In the genomic region with DNA sequence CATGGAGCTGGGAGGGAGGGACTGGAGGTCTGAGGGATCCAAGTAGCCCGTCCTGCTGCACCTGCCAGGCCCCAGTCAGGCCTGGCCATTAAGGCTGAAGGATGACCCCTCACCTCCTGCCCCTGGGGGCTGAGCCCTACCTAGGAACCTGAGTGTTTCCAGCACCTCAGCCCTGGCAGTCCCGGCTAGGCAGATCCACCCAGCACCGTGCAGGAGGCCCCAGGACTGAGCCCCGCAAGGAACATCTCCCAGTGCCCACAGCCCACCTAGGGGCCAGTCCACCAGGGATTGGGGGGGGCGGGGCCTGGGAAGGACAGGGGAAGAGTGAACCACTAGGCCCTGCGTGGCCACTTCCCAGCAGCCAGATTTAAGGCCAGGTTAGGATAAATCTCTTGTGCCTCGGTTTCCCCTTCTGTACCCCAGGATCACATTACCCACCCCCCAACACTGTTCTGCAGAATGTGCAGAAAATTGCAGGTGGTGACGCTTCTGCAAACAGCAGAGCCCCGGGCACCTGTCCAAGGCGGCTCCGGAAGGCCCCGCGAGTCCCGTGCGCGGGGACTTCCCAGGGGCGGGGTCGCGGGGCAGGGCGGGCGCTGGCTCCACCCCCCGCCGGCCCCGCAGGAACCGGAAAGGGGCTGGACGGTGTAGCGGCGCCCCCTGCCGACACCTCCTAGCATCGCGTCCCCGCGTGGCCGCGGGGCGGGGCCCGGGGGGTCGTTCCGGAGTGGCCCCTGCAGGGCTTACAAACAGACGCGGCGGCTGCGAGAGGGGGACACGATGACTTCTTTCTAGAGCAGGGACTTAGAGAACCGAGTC, we compare ENCODE assay signal across 1 cellular context.
A peak's percentile ranks its signal among the peaks of the same experiment; 100 is the strongest.
TF ChIP-seq lines count a peak whose summit lies in the region.

No MANE protein-coding gene starts in this region.

TF ChIP-seq in K562, 482 proteins besides CTCF, POLR2A, EP300 and RAD21 (continued from another document):
- no peak for TF ChIP-seq ZNF407 (IDR thresholded peaks at IDR 0.05; ENCODE audit: low read depth)
- peak; percentile 72 for TF ChIP-seq SP1 (CRISPR knock-in tag; IDR thresholded peaks at IDR 0.05)
- TF ChIP-seq ZC3H4 (CRISPR knock-in tag; IDR thresholded peaks at IDR 0.05; ENCODE audit: borderline replicate concordance), result no peak
- no peak for TF ChIP-seq ZNF644 (tag; IDR thresholded peaks at IDR 0.05; ENCODE audit: low read depth)
- no peak for TF ChIP-seq NFRKB (IDR thresholded peaks at IDR 0.05; ENCODE audit: low read depth)
- no peak for TF ChIP-seq SNIP1 (IDR thresholded peaks at IDR 0.05; ENCODE audit: low read depth)
- TF ChIP-seq SMAD4 (CRISPR knock-in tag; conservative IDR thresholded peaks at IDR 0.05), result 0 out of 2 replicates have a peak, but pooled peaks have one; percentile 26
- no peak for TF ChIP-seq TGIF2 (CRISPR knock-in tag; IDR thresholded peaks at IDR 0.05)
- TF ChIP-seq CTBP1 (IDR thresholded peaks at IDR 0.05; ENCODE audit: borderline replicate concordance), result 0 out of 2 replicates have a peak, but pooled peaks have one; percentile 44
- no peak for TF ChIP-seq KAT7 (CRISPR knock-in tag; IDR thresholded peaks at IDR 0.05; ENCODE audit: borderline replicate concordance)
- peak; percentile 68 for TF ChIP-seq CCNT2 (IDR thresholded peaks at IDR 0.05; ENCODE audit: borderline replicate concordance, extremely low read depth, insufficient read length, low read depth, low read length)
- peak; percentile 99 for TF ChIP-seq ZBTB7A (IDR thresholded peaks at IDR 0.05; ENCODE audit: borderline replicate concordance, control insufficient read depth, low read depth, low read length)
- TF ChIP-seq MYNN (IDR thresholded peaks at IDR 0.05), result no peak
- no peak for TF ChIP-seq MYNN (CRISPR knock-in tag; IDR thresholded peaks at IDR 0.05)
- no peak for TF ChIP-seq POLR3G (IDR thresholded peaks at IDR 0.05; ENCODE audit: extremely low read depth, insufficient read length, insufficient replicate concordance)
- TF ChIP-seq RFX7 (CRISPR knock-in tag; IDR thresholded peaks at IDR 0.05), result no peak
- TF ChIP-seq RB1 (IDR thresholded peaks at IDR 0.05; ENCODE audit: low read depth), result peak; percentile 76
- TF ChIP-seq FIP1L1 (IDR thresholded peaks at IDR 0.05; ENCODE audit: low read depth, low read length, poor library complexity, severe bottlenecking), result peak; percentile 18
- no peak for TF ChIP-seq SRSF1 (IDR thresholded peaks at IDR 0.05; ENCODE audit: low read depth, low read length)
- 0 out of 2 replicates have a peak, but pooled peaks have one; percentile 20 for TF ChIP-seq MYC (IDR thresholded peaks at IDR 0.05; ENCODE audit: low read depth, low read length)
- TF ChIP-seq MYC (CRISPR knock-in tag; IDR thresholded peaks at IDR 0.05; ENCODE audit: borderline replicate concordance, low read depth), result no peak
- TF ChIP-seq ATF7 (IDR thresholded peaks at IDR 0.05), result 0 out of 2 replicates have a peak, but pooled peaks have one; percentile 13
- TF ChIP-seq LARP7 (IDR thresholded peaks at IDR 0.05), result no peak
- TF ChIP-seq, protein P1, sequence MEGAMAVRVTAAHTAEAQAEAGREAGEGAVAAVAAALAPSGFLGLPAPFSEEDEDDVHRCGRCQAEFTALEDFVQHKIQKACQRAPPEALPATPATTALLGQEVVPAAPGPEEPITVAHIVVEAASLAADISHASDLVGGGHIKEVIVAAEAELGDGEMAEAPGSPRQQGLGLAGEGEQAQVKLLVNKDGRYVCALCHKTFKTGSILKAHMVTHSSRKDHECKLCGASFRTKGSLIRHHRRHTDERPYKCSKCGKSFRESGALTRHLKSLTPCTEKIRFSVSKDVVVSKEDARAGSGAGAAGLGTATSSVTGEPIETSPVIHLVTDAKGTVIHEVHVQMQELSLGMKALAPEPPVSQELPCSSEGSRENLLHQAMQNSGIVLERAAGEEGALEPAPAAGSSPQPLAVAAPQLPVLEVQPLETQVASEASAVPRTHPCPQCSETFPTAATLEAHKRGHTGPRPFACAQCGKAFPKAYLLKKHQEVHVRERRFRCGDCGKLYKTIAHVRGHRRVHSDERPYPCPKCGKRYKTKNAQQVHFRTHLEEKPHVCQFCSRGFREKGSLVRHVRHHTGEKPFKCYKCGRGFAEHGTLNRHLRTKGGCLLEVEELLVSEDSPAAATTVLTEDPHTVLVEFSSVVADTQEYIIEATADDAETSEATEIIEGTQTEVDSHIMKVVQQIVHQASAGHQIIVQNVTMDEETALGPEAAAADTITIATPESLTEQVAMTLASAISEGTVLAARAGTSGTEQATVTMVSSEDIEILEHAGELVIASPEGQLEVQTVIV (CRISPR knock-in tag; IDR thresholded peaks at IDR 0.05; ENCODE audit: borderline replicate concordance), result no peak
- no peak for TF ChIP-seq ATF1 (CRISPR knock-in tag; IDR thresholded peaks at IDR 0.05)
- TF ChIP-seq ATF1 (tag; IDR thresholded peaks at IDR 0.05), result no peak
- TF ChIP-seq CREM (IDR thresholded peaks at IDR 0.05; ENCODE audit: low read depth), result peak; percentile 45; the same call in 1 of the 2 replicates
- TF ChIP-seq EHMT2 (IDR thresholded peaks at IDR 0.05), result no peak
- no peak for TF ChIP-seq ZBTB49 (CRISPR knock-in tag; IDR thresholded peaks at IDR 0.05; ENCODE audit: borderline replicate concordance)
- 0 out of 4 replicates have a peak, but pooled peaks of 1 of the 2 experiments have one; percentile 9 for TF ChIP-seq NONO (IDR thresholded peaks at IDR 0.05; ENCODE audit: low read depth in 2 of 2, low read length in 1 of 2)
- TF ChIP-seq, protein P2, sequence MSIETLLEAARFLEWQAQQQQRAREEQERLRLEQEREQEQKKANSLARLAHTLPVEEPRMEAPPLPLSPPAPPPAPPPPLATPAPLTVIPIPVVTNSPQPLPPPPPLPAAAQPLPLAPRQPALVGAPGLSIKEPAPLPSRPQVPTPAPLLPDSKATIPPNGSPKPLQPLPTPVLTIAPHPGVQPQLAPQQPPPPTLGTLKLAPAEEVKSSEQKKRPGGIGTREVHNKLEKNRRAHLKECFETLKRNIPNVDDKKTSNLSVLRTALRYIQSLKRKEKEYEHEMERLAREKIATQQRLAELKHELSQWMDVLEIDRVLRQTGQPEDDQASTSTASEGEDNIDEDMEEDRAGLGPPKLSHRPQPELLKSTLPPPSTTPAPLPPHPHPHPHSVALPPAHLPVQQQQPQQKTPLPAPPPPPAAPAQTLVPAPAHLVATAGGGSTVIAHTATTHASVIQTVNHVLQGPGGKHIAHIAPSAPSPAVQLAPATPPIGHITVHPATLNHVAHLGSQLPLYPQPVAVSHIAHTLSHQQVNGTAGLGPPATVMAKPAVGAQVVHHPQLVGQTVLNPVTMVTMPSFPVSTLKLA (conservative IDR thresholded peaks at IDR 0.05), result peak; percentile 33 to 37; a peak in 1 of 4 replicates
- peak; percentile 84 for TF ChIP-seq SMC3 (conservative IDR thresholded peaks at IDR 0.05; ENCODE audit: insufficient read depth, low read depth, low read length)
- no peak for TF ChIP-seq KDM2B (CRISPR knock-in tag; IDR thresholded peaks at IDR 0.05)
- TF ChIP-seq, protein P3, sequence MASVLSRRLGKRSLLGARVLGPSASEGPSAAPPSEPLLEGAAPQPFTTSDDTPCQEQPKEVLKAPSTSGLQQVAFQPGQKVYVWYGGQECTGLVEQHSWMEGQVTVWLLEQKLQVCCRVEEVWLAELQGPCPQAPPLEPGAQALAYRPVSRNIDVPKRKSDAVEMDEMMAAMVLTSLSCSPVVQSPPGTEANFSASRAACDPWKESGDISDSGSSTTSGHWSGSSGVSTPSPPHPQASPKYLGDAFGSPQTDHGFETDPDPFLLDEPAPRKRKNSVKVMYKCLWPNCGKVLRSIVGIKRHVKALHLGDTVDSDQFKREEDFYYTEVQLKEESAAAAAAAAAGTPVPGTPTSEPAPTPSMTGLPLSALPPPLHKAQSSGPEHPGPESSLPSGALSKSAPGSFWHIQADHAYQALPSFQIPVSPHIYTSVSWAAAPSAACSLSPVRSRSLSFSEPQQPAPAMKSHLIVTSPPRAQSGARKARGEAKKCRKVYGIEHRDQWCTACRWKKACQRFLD (CRISPR knock-in tag; IDR thresholded peaks at IDR 0.05), result no peak
- no peak for TF ChIP-seq RFX5 (IDR thresholded peaks at IDR 0.05; ENCODE audit: low read depth, low read length)
- no peak for TF ChIP-seq KDM1A (IDR thresholded peaks at IDR 0.05)
- no peak for TF ChIP-seq KLF16 (IDR thresholded peaks at IDR 0.05)
- TF ChIP-seq CXXC5 (CRISPR knock-in tag; IDR thresholded peaks at IDR 0.05), result peak; percentile 73
- TF ChIP-seq GABPA (tag; conservative IDR thresholded peaks at IDR 0.05; ENCODE audit: low read depth), result peak; percentile 70
- peak; percentile 37 for TF ChIP-seq HMGN3 (IDR thresholded peaks at IDR 0.05; ENCODE audit: borderline replicate concordance, extremely low read depth, insufficient read length, low read depth, low read length)
- TF ChIP-seq KHSRP (IDR thresholded peaks at IDR 0.05), result no peak
- peak; percentile 58 to 63 for TF ChIP-seq NRF1 (conservative IDR thresholded peaks at IDR 0.05 in 1 of 2, IDR thresholded peaks at IDR 0.05 in 1 of 2)
- TF ChIP-seq HINFP (tag; conservative IDR thresholded peaks at IDR 0.05; ENCODE audit: low read depth), result no peak
- TF ChIP-seq RCOR1 (IDR thresholded peaks at IDR 0.05; ENCODE audit: borderline replicate concordance in 1 of 2, low read depth in 2 of 2, low read length in 2 of 2), result no peak
- TF ChIP-seq SRSF3 (IDR thresholded peaks at IDR 0.05; ENCODE audit: insufficient read depth, low read length), result no peak
- 0 out of 2 replicates have a peak, but pooled peaks have one; percentile 53 for TF ChIP-seq MTA3 (IDR thresholded peaks at IDR 0.05; ENCODE audit: borderline replicate concordance)
